Comparison of ENCODE assay signal across 8 cellular contexts in the genomic region with DNA sequence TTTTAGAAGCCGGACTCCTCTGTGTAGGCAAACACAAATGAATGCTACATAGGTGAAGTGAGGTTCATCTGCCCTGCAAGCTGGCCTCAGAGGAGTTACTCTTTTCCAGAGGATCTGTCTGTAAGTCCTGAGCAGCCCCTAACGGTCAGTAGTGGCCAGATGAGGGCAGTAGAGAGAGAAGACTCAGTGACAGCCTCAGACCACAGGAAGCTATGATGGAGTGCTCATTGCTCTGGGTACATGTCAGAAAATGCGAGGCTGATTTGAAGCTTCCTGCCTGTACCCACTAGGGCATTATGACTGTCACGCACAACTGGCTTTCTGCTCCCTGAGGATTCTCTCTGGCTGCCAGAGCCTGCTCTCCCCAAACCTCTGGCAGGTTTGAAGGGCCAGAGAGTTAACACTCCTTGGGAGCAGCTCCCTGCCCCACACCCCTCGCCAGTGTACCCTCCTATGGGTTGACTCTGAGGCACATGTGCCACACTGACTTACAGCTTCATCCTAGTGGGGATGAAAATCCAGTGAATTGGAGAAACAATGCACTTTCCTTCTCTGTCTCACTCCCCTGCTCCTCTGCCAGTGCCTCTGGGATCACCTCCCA.
A peak's percentile ranks its signal among the peaks of the same experiment; 100 is the strongest.
DNase-seq lines count a peak whose midpoint lies in the region; ATAC-seq and TF ChIP-seq lines count a peak whose summit lies in the region.

No MANE protein-coding gene starts in this region.

- TF ChIP-seq POLR2A in spleen (IDR thresholded peaks at IDR 0.05), result no peak

- intact Hi-C loops in heart right ventricle (cut with DNase I) (no loop called here), spleen (cut with DNase I; ENCODE audit: low total_unique reads) (no loop called here)

- DNase-seq in NCI-H1436 (lab: John Stamatoyannopoulos, UW) (peak; percentile 7), NCI-H1436 treated with DMSO at 0.1 percent for 48 hours (lab: John Stamatoyannopoulos, UW) (no peak), GM20000 (ENCODE audit: low spot score) (peak; percentile 41), RKO (ENCODE audit: low spot score) (peak; percentile 80), heart right ventricle (peak in 1 of 2 donors; percentile 11), spleen (no peak)
- no peak for DNase-seq in stimulated activated naive CD4-positive, alpha-beta T cell (lab: John Stamatoyannopoulos, UW)

- H3K36me3 ChIP-seq in heart right ventricle, result no peaks in the 10 kb centered on the region
- H3K36me3 ChIP-seq in spleen, result no peaks in the 10 kb centered on the region

- TF ChIP-seq CTCF in GM20000 (IDR thresholded peaks at IDR 0.05; ENCODE audit: extremely low read depth, missing control alignments) (peak; percentile 56), heart right ventricle (IDR thresholded peaks at IDR 0.05) (peak in 8 of 9 donors; percentile 12 to 54 (median 44)), spleen (IDR thresholded peaks at IDR 0.05 in 8 of 11, conservative IDR thresholded peaks at IDR 0.05 in 3 of 11) (peak in 9 of 11 experiments; percentile 6 to 64 (median 26))

- H3K27me3 ChIP-seq in heart right ventricle (peaks cover 0 to 13% (median 0%) of the 10 kb centered on the region in 7 donors), spleen (replicated peaks in 1 of 7) (no peaks in the 10 kb centered on the region)

- peak; percentile 95 for ATAC-seq in HG03439 (IDR thresholded peaks at IDR 0.05; ENCODE audit: unreplicated experiment)
- ATAC-seq in heart right ventricle, result peak in 1 of 8 donors; percentile 29

- 29 to 33% methylated on average over 5 of the region's 5 CpGs for WGBS in heart right ventricle, 2 donors
- WGBS in spleen, 5 donors, result 21 to 32% (median 28%) methylated on average over 5 of the region's 5 CpGs

- H3K4me1 ChIP-seq in heart right ventricle, result no peaks in the 10 kb centered on the region
- H3K4me1 ChIP-seq in spleen, result no peaks in the 10 kb centered on the region

- H3K4me3 ChIP-seq in heart right ventricle (no peak overlapping the region), spleen (no peak overlapping the region)

- H3K27ac ChIP-seq in heart right ventricle (no peak overlapping the region), spleen (no peak overlapping the region)

- H3K9me3 ChIP-seq in heart right ventricle (no peaks in the 10 kb centered on the region), spleen (no peaks in the 10 kb centered on the region)

Comparison
In these comparisons a context has a peak if more than half of its experiments do, and no peak if none do; other contexts are left out.
1. DNase-seq: peak in NCI-H1436 (single experiment), GM20000 (single experiment) and RKO (single experiment); none in NCI-H1436 treated with DMSO at 0.1 percent for 48 hours (single experiment), spleen (single experiment) and stimulated activated naive CD4-positive, alpha-beta T cell (0 of 6).
2. Peak in every context shown above with its lines, with median percentiles within 50 percentile points of each other: CTCF ChIP-seq.